Comparison of ENCODE assay signal across 33 cellular contexts in the genomic region with DNA sequence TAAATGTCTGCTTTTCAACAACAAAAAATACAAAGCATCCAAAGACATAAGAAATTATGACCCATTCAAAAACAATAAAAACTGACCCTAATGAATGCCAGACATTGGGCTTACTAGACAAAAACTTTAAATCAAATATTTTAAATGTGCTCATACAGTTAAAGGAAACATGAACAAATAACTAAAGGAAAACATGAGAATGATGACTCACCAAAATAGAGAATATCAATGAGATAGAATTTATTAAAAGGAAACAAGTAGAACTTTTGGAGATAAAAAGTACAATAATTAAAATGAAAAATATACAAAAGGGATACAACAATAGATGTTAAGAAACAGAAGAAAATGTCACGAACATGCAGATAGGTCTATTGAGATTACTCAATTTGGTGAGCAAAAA.
"Had no signal": no experiment of that assay in that cellular context is flagged by ENCODE, and none has a peak within 500 bp of the region (broad histone marks: within the 10 kb centered on the region; RNA-seq: fewer than 3 reads in every experiment).

No MANE protein-coding gene starts in this region.

- H3K4me1 ChIP-seq: adrenal gland, body of pancreas, gastrocnemius medialis, heart right ventricle had no signal

- H3K27me3 Mint-ChIP-seq: activated CD4-positive, alpha-beta memory T cell treated with anti-CD3 and anti-CD28 coated beads for 36 hours; activated CD4-positive, alpha-beta T cell treated with anti-CD3 and anti-CD28 coated beads for 36 hours; activated CD8-positive, alpha-beta memory T cell treated with anti-CD3 and anti-CD28 coated beads, Interleukin-2, amount 10 ng/mL, durations not matched to agents 7 days and 5 days; activated naive CD4-positive, alpha-beta T cell treated with anti-CD3 and anti-CD28 coated beads, Interleukin-2, amount 50 U/mL, for 24 hours; activated naive CD8-positive, alpha-beta T cell treated with anti-CD3 and anti-CD28 coated beads for 36 hours; activated naive CD8-positive, alpha-beta T cell treated with anti-CD3 and anti-CD28 coated beads, Interleukin-2, amount 50 U/mL, for 24 hours; T-helper 17 cell had no signal

- H3K36me3 ChIP-seq: adrenal gland, colonic mucosa, gastrocnemius medialis, heart right ventricle had no signal

- H3K4me3 Mint-ChIP-seq: activated CD4-positive, alpha-beta memory T cell treated with anti-CD3 and anti-CD28 coated beads for 36 hours; activated CD4-positive, alpha-beta T cell treated with anti-CD3 and anti-CD28 coated beads for 36 hours; activated CD4-positive, alpha-beta T cell treated with anti-CD3 and anti-CD28 coated beads, Interleukin-2, amount 10 ng/mL, durations not matched to agents 24 days and 14 days; activated CD8-positive, alpha-beta memory T cell treated with anti-CD3 and anti-CD28 coated beads, Interleukin-2, amount 10 ng/mL, durations not matched to agents 7 days and 5 days; activated CD8-positive, alpha-beta T cell treated with anti-CD3 and anti-CD28 coated beads, Interleukin-2, amount 10 ng/mL, durations not matched to agents 7 days and 5 days; activated naive CD4-positive, alpha-beta T cell treated with anti-CD3 and anti-CD28 coated beads for 36 hours; activated naive CD4-positive, alpha-beta T cell treated with anti-CD3 and anti-CD28 coated beads, Interleukin-2, amount 50 U/mL, for 24 hours; activated naive CD8-positive, alpha-beta T cell treated with anti-CD3 and anti-CD28 coated beads for 36 hours; activated naive CD8-positive, alpha-beta T cell treated with anti-CD3 and anti-CD28 coated beads, Interleukin-2, amount 50 U/mL, for 24 hours; activated T-helper 1 cell treated with anti-CD3 and anti-CD28 coated beads, Interleukin-12 subunit alpha, Interleukin-12 subunit beta, Interleukin-2, Interleukin-4 antibody, amounts not matched to agents 30 ng/mL and 10 ng/mL and 1 ng/mL, durations not matched to agents 14 hours and 24 hours and 36 hours; T-helper 17 cell; T-helper 2 cell treated with Interferon-gamma antibody and Interleukin-4, amounts not matched to agents 5 μg/mL and 100 μg/mL, for 36 hours had no signal

- H3K4me3 ChIP-seq: adrenal gland, body of pancreas, colonic mucosa, gastrocnemius medialis, heart right ventricle had no signal

- H3K9me3 ChIP-seq: body of pancreas, colonic mucosa had no signal

- ATAC-seq: activated CD4-positive, alpha-beta T cell treated with anti-CD3 and anti-CD28 coated beads for 36 hours; activated CD8-positive, alpha-beta memory T cell treated with anti-CD3 and anti-CD28 coated beads, Interleukin-2, amount 10 ng/mL, durations not matched to agents 7 days and 5 days; activated CD8-positive, alpha-beta T cell treated with anti-CD3 and anti-CD28 coated beads, Interleukin-2, amount 10 ng/mL, durations not matched to agents 7 days and 5 days; activated naive CD8-positive, alpha-beta T cell treated with anti-CD3 and anti-CD28 coated beads, Interleukin-2, amount 50 U/mL, for 24 hours; body of pancreas; esophagus mucosa; gastrocnemius medialis; heart right ventricle; T-helper 17 cell had no signal

- H3K27ac ChIP-seq: adrenal gland, body of pancreas, colonic mucosa, gastrocnemius medialis, heart right ventricle had no signal

- DNase-seq: activated CD4-positive, alpha-beta memory T cell treated with anti-CD3 and anti-CD28 coated beads for 36 hours; activated CD4-positive, alpha-beta T cell treated with anti-CD3 and anti-CD28 coated beads for 36 hours; activated CD4-positive, CD25-positive, alpha-beta regulatory T cell; activated CD4-positive, CD25-positive, alpha-beta regulatory T cell treated with anti-CD3 and anti-CD28 coated beads, Interleukin-2, amount 50 U/mL, for 72 hours; activated CD8-positive, alpha-beta memory T cell treated with anti-CD3 and anti-CD28 coated beads, Interleukin-2, amount 10 ng/mL, durations not matched to agents 7 days and 5 days; activated CD8-positive, alpha-beta memory T cell treated with anti-CD3 and anti-CD28 coated beads, Interleukin-2, amount 50 U/mL, for 4 hours; activated CD8-positive, alpha-beta T cell treated with anti-CD3 and anti-CD28 coated beads, Interleukin-2, amount 10 ng/mL, durations not matched to agents 7 days and 5 days; activated effector memory CD4-positive, alpha-beta T cell treated with anti-CD3 and anti-CD28 coated beads, Interleukin-2, amount 50 U/mL, for 16 hours; activated naive CD4-positive, alpha-beta T cell treated with anti-CD3 and anti-CD28 coated beads for 36 hours; activated naive CD8-positive, alpha-beta T cell treated with anti-CD3 and anti-CD28 coated beads for 36 hours; activated naive CD8-positive, alpha-beta T cell treated with anti-CD3 and anti-CD28 coated beads, Interleukin-2, amount 50 U/mL, for 24 hours; activated T-cell treated with anti-CD3 and anti-CD28 coated beads, Interleukin-2, amount 50 U/mL, for 1 hour; activated T-cell treated with anti-CD3 and anti-CD28 coated beads, Interleukin-2, amount 50 U/mL, for 48 hours; adrenal gland; amygdala; aorta; body of pancreas; caudate nucleus; colonic mucosa; effector CD8-positive, alpha-beta T cell; foreskin fibroblast; gastrocnemius medialis; heart right ventricle; T-helper 1 cell; T-helper 17 cell; T1000 had no signal

- H3K27me3 ChIP-seq: adrenal gland, body of pancreas, colonic mucosa, gastrocnemius medialis, heart right ventricle had no signal

- H3K4me1 Mint-ChIP-seq: activated CD4-positive, alpha-beta T cell treated with anti-CD3 and anti-CD28 coated beads, Interleukin-2, amount 10 ng/mL, durations not matched to agents 24 days and 14 days; activated CD8-positive, alpha-beta memory T cell treated with anti-CD3 and anti-CD28 coated beads, Interleukin-2, amount 10 ng/mL, durations not matched to agents 7 days and 5 days; activated naive CD8-positive, alpha-beta T cell treated with anti-CD3 and anti-CD28 coated beads for 36 hours; activated naive CD8-positive, alpha-beta T cell treated with anti-CD3 and anti-CD28 coated beads, Interleukin-2, amount 50 U/mL, for 24 hours had no signal

- H3K27ac Mint-ChIP-seq: activated CD4-positive, alpha-beta memory T cell treated with anti-CD3 and anti-CD28 coated beads for 36 hours; activated CD4-positive, alpha-beta T cell treated with anti-CD3 and anti-CD28 coated beads for 36 hours; activated CD4-positive, alpha-beta T cell treated with anti-CD3 and anti-CD28 coated beads, Interleukin-2, amount 10 ng/mL, durations not matched to agents 24 days and 14 days; activated CD8-positive, alpha-beta memory T cell treated with anti-CD3 and anti-CD28 coated beads, Interleukin-2, amount 10 ng/mL, durations not matched to agents 7 days and 5 days; activated CD8-positive, alpha-beta T cell treated with anti-CD3 and anti-CD28 coated beads, Interleukin-2, amount 10 ng/mL, durations not matched to agents 7 days and 5 days; activated naive CD4-positive, alpha-beta T cell treated with anti-CD3 and anti-CD28 coated beads for 36 hours; activated naive CD4-positive, alpha-beta T cell treated with anti-CD3 and anti-CD28 coated beads, Interleukin-2, amount 50 U/mL, for 24 hours; activated naive CD8-positive, alpha-beta T cell treated with anti-CD3 and anti-CD28 coated beads for 36 hours; activated naive CD8-positive, alpha-beta T cell treated with anti-CD3 and anti-CD28 coated beads, Interleukin-2, amount 50 U/mL, for 24 hours; activated T-helper 1 cell treated with anti-CD3 and anti-CD28 coated beads, Interleukin-12 subunit alpha, Interleukin-12 subunit beta, Interleukin-2, Interleukin-4 antibody, amounts not matched to agents 30 ng/mL and 10 ng/mL and 1 ng/mL, durations not matched to agents 14 hours and 24 hours and 36 hours; activated T-helper 2 cell treated with anti-CD3 and anti-CD28 coated beads, Interferon-gamma antibody, Interleukin-2, Interleukin-4, amounts not matched to agents 10 μg/mL and 5 μg/mL and 100 μg/mL, durations not matched to agents 14 hours and 24 hours and 36 hours; T-helper 17 cell; T-helper 2 cell treated with Interferon-gamma antibody and Interleukin-4, amounts not matched to agents 5 μg/mL and 100 μg/mL, for 36 hours had no signal

- FAIRE-seq: endometrium had no signal
